Comparison of ENCODE assay signal across 8 cellular contexts in genomic region chr3:51389423-51390183, GRCh38. TPM values are rescaled to one million over a fixed set of nuclear protein-coding genes. Genes with fewer than 3 reads are reported as not detected.
DNase-seq lines count a peak whose midpoint lies in the region; ATAC-seq and TF ChIP-seq lines count a peak whose summit lies in the region.

No MANE protein-coding gene starts in this region.

- H3K36me3 Mint-ChIP-seq in activated T-cell treated with anti-CD3 and anti-CD28 coated beads, Interleukin-2, amount 50 U/mL, for 72 hours (ENCODE audit: insufficient read depth in 2 of 2) = peaks cover 12 to 34% of the 10 kb centered on the region in 2 donors

- no peaks in the 10 kb centered on the region for H3K9me3 Mint-ChIP-seq in activated T-cell treated with anti-CD3 and anti-CD28 coated beads, Interleukin-2, amount 50 U/mL, for 72 hours

- no peak for TF ChIP-seq EP300 in neural cell (conservative IDR thresholded peaks at IDR 0.05; ENCODE audit: poor library complexity, severe bottlenecking)

- H3K9me3 ChIP-seq in neural cell (ENCODE audit: low read length) = no peaks in the 10 kb centered on the region

- no peaks in the 10 kb centered on the region for H3K27me3 ChIP-seq in neural cell (ENCODE audit: insufficient read depth, low read depth, low read length)

- ATAC-seq in activated T-cell treated with anti-CD3 and anti-CD28 coated beads, Interleukin-2, amount 50 U/mL, for 72 hours (replicated peaks in 1 of 2) = no peak
- ATAC-seq in GM18502 (IDR thresholded peaks at IDR 0.05; ENCODE audit: poor library complexity, unreplicated experiment) = no peak

- no peak overlapping the region for H3K27ac ChIP-seq in neural cell (ENCODE audit: low read length)

- no peak overlapping the region for H3K4me2 ChIP-seq in neural cell (ENCODE audit: low read length)

- peak; percentile 25 to 44 for DNase-seq in NCI-H2081 (lab: John Stamatoyannopoulos, UW)
- no peak for DNase-seq in NCI-H2081 treated with DMSO at 0.1 percent for 48 hours (lab: John Stamatoyannopoulos, UW)
- peak; percentile 46 for DNase-seq in NCI-H146 (lab: John Stamatoyannopoulos, UW)
- DNase-seq in activated T-cell treated with anti-CD3 and anti-CD28 coated beads, Interleukin-2, amount 50 U/mL, for 72 hours = peak; percentile 66 to 70
- peak; percentile 52 for DNase-seq in fibroblast of mammary gland (ENCODE audit: low read depth)
- no peak for DNase-seq in H4 (ENCODE audit: low spot score)

- peaks cover 5% of the 10 kb centered on the region for H3F3A ChIP-seq in neural cell (ENCODE audit: insufficient read depth, low read length, poor library complexity, severe bottlenecking)

- H3K79me2 ChIP-seq in neural cell (replicated peaks; ENCODE audit: insufficient read depth, low read length) = peaks cover 44% of the 10 kb centered on the region

- H3K27ac Mint-ChIP-seq in activated T-cell treated with anti-CD3 and anti-CD28 coated beads, Interleukin-2, amount 50 U/mL, for 72 hours = peak overlapping the region; percentile 77

- H4K20me1 ChIP-seq in neural cell (ENCODE audit: insufficient read depth) = no peaks in the 10 kb centered on the region

- no peak overlapping the region for H3K4me3 ChIP-seq in fibroblast of mammary gland (ENCODE audit: control insufficient read depth, low read depth, low read length)
- H3K4me3 ChIP-seq in neural cell (ENCODE audit: low read length) = no peak overlapping the region

- H3K27me3 Mint-ChIP-seq in activated T-cell treated with anti-CD3 and anti-CD28 coated beads, Interleukin-2, amount 50 U/mL, for 72 hours (ENCODE audit: low read depth) = no peaks in the 10 kb centered on the region

- H2AFZ ChIP-seq in neural cell (ENCODE audit: low read depth, low read length) = no peak overlapping the region

- H3K9me2 ChIP-seq in neural cell (ENCODE audit: insufficient read depth, low read length) = no peaks in the 10 kb centered on the region

- no peak overlapping the region for H3K9ac ChIP-seq in neural cell (ENCODE audit: low read length)

- TF ChIP-seq CTCF in fibroblast of mammary gland (conservative IDR thresholded peaks at IDR 0.05; ENCODE audit: control insufficient read depth, insufficient read depth, low read depth, low read length) (peak; percentile 73), neural cell (IDR thresholded peaks at IDR 0.05; ENCODE audit: poor library complexity, severe bottlenecking) (peak; percentile 70)

- H3K36me3 ChIP-seq in neural cell (ENCODE audit: insufficient read depth, low read length) = peaks cover 24% of the 10 kb centered on the region

- peak; percentile 57 for TF ChIP-seq RAD21 in neural cell (conservative IDR thresholded peaks at IDR 0.05)

- peak overlapping the region in 1 of 2 donors; percentile 11 for H3K4me3 Mint-ChIP-seq in activated T-cell treated with anti-CD3 and anti-CD28 coated beads, Interleukin-2, amount 50 U/mL, for 72 hours

- peaks cover 73% of the 10 kb centered on the region for H3K4me1 Mint-ChIP-seq in activated T-cell treated with anti-CD3 and anti-CD28 coated beads, Interleukin-2, amount 50 U/mL, for 72 hours (ENCODE audit: low read depth)

TF ChIP-seq in neural cell, 6 proteins besides CTCF, POLR2A, EP300 and RAD21:
- TF ChIP-seq SMC3 (conservative IDR thresholded peaks at IDR 0.05; ENCODE audit: poor library complexity) = peak; percentile 62
- no peak for TF ChIP-seq POLR2AphosphoS5 (IDR thresholded peaks at IDR 0.05)

RNA-seq across cellular contexts. Expression of gene RBM15B, which starts 1.5 kb away (rescaled TPM):
- total RNA-seq in activated T-cell treated with anti-CD3 and anti-CD28 coated beads, Interleukin-2, amount 50 U/mL, for 72 hours = 10 to 100 TPM; 19.6 to 24.4 TPM
- polyA plus RNA-seq in neural cell = 24.1 and 27.4 TPM in 2 replicates
- 65.9 and 73.0 TPM in 2 replicates for polyA minus RNA-seq in neural cell
- 9.0 and 10.6 TPM in 2 replicates for total RNA-seq in H4 (2014; rRNA removed; shearing (Covaris generic))

RNA-seq across cellular contexts. Expression of gene MANF, which starts 4.5 kb away (rescaled TPM):
- 100 to 1,000 TPM; 112 to 141 TPM for total RNA-seq in activated T-cell treated with anti-CD3 and anti-CD28 coated beads, Interleukin-2, amount 50 U/mL, for 72 hours
- 60.7 and 77.3 TPM in 2 replicates for polyA plus RNA-seq in neural cell
- polyA minus RNA-seq in neural cell = 23.4 and 26.3 TPM in 2 replicates
- total RNA-seq in H4 (2014; rRNA removed; shearing (Covaris generic)) = 135 and 150 TPM in 2 replicates

Comparison
In these comparisons a context has a peak if more than half of its experiments do, and no peak if none do; other contexts are left out.
1. DNase-seq: peak in NCI-H2081 (2 of 2), NCI-H146 (single experiment), activated T-cell treated with anti-CD3 and anti-CD28 coated beads, Interleukin-2, amount 50 U/mL, for 72 hours (2 of 2) and fibroblast of mammary gland (single experiment); none in NCI-H2081 treated with DMSO at 0.1 percent for 48 hours (single experiment) and H4 (single experiment).